In genomic region chr9:136448655-136449054, GRCh38 we compare ENCODE assay signal across 27 cellular contexts.
"Had no signal": no experiment of that assay in that cellular context is flagged by ENCODE, and none has a peak within 500 bp of the region (broad histone marks: within the 10 kb centered on the region; RNA-seq: fewer than 3 reads in every experiment).

No MANE protein-coding gene starts in this region.

- H3K27me3 Mint-ChIP-seq: naive thymus-derived CD4-positive, alpha-beta T cell; natural killer cell treated with Interleukin-12 subunit alpha and Interleukin-12 subunit beta and Interleukin-15 and Interleukin-18, amount 100 ng/mL, for 72 hours; stimulated activated naive CD8-positive, alpha-beta T cell treated with anti-CD3 and anti-CD28 coated beads, Interleukin-15, Interleukin-2, amounts not matched to agents 100 ng/mL and 50 ng/mL, for 24 hours had no signal

- H3K27ac Mint-ChIP-seq: naive thymus-derived CD4-positive, alpha-beta T cell; natural killer cell treated with Interleukin-12 subunit alpha and Interleukin-12 subunit beta and Interleukin-15 and Interleukin-18, amount 100 ng/mL, for 72 hours; stimulated activated naive CD8-positive, alpha-beta T cell treated with anti-CD3 and anti-CD28 coated beads, Interleukin-15, Interleukin-2, amounts not matched to agents 100 ng/mL and 50 ng/mL, for 24 hours had no signal

- H3K9me3 Mint-ChIP-seq: immature natural killer cell; natural killer cell treated with Interleukin-12 subunit alpha and Interleukin-12 subunit beta and Interleukin-15 and Interleukin-18, amount 100 ng/mL, for 72 hours; neural crest cell; stimulated activated effector memory CD8-positive, alpha-beta T cell treated with anti-CD3 and anti-CD28 coated beads, Interleukin-12 subunit alpha, Interleukin-12 subunit beta, amount 100 ng/mL, for 72 hours; stimulated activated naive CD8-positive, alpha-beta T cell treated with anti-CD3 and anti-CD28 coated beads, Interleukin-15, Interleukin-2, amounts not matched to agents 100 ng/mL and 50 ng/mL, for 24 hours had no signal

- H3K27me3 ChIP-seq: neutrophil, spleen, thyroid gland, transverse colon, upper lobe of left lung, vagina had no signal

- H2AFZ ChIP-seq: parathyroid adenoma had no signal

- H3K4me1 ChIP-seq: left ventricle myocardium inferior, parathyroid adenoma, spleen, thyroid gland, transverse colon, upper lobe of left lung, vagina had no signal

- H3K4me3 ChIP-seq: left ventricle myocardium inferior, lung, mucosa of descending colon, spleen, thyroid gland, transverse colon, upper lobe of left lung, vagina had no signal

- H3K4me3 Mint-ChIP-seq: immature natural killer cell; naive thymus-derived CD4-positive, alpha-beta T cell; natural killer cell treated with Interleukin-12 subunit alpha and Interleukin-12 subunit beta and Interleukin-15 and Interleukin-18, amount 100 ng/mL, for 72 hours; neural crest cell; stimulated activated effector memory CD8-positive, alpha-beta T cell treated with anti-CD3 and anti-CD28 coated beads, Interleukin-12 subunit alpha, Interleukin-12 subunit beta, amount 100 ng/mL, for 72 hours; stimulated activated naive CD8-positive, alpha-beta T cell treated with anti-CD3 and anti-CD28 coated beads, Interleukin-15, Interleukin-2, amounts not matched to agents 100 ng/mL and 50 ng/mL, for 24 hours had no signal

- ATAC-seq: mucosa of descending colon; naive thymus-derived CD4-positive, alpha-beta T cell; natural killer cell treated with Interleukin-12 subunit alpha and Interleukin-12 subunit beta and Interleukin-15 and Interleukin-18, amount 100 ng/mL, for 72 hours; right cardiac atrium; sciatic nerve; stimulated activated effector memory CD8-positive, alpha-beta T cell treated with anti-CD3 and anti-CD28 coated beads, Interleukin-12 subunit alpha, Interleukin-12 subunit beta, amount 100 ng/mL, for 72 hours had no signal

- H3K4me1 Mint-ChIP-seq: immature natural killer cell; neural crest cell; stimulated activated effector memory CD8-positive, alpha-beta T cell treated with anti-CD3 and anti-CD28 coated beads, Interleukin-12 subunit alpha, Interleukin-12 subunit beta, amount 100 ng/mL, for 72 hours had no signal

- H3K9me3 ChIP-seq: left ventricle myocardium inferior, mucosa of descending colon, neutrophil, spleen, thyroid gland, transverse colon, upper lobe of left lung, vagina had no signal

- H3K27ac ChIP-seq: left ventricle myocardium inferior, neutrophil, parathyroid adenoma, spleen, thyroid gland, transverse colon, upper lobe of left lung, vagina had no signal

- H3K9ac ChIP-seq: parathyroid adenoma had no signal

- DNase-seq: hypothalamus; immature natural killer cell; islet precursor cell; left ventricle myocardium inferior; mesendoderm; midbrain; mucosa of descending colon; naive thymus-derived CD4-positive, alpha-beta T cell; occipital lobe; retina; small intestine; spleen; stimulated activated CD4-positive, alpha-beta T cell treated with anti-CD3 and anti-CD28 coated beads, Interleukin-4, amount 100 ng/mL, for 24 hours; stimulated activated naive CD4-positive, alpha-beta T cell; thyroid gland; transverse colon; upper lobe of left lung had no signal
